ENCODE assay signal across 11 cellular contexts in genomic region chr3:116037954-116038911, GRCh38.
DNase-seq lines count a peak whose midpoint lies in the region; ATAC-seq and TF ChIP-seq lines count a peak whose summit lies in the region.
"Had no signal": no experiment of that assay in that cellular context is flagged by ENCODE, and none has a peak within 500 bp of the region (broad histone marks: within the 10 kb centered on the region; RNA-seq: fewer than 3 reads in every experiment).

No MANE protein-coding gene starts in this region.

- no peaks in the 10 kb centered on the region for H3K27me3 ChIP-seq in CD4-positive, alpha-beta T cell (ENCODE audit: control insufficient read depth, insufficient read depth, low read length)
- no peaks in the 10 kb centered on the region for H3K27me3 ChIP-seq in BE2C

- H3K4me3 Mint-ChIP-seq in activated B cell treated with CpG ODN at 0.5 μM for 24 hours = no peak overlapping the region
- H3K4me3 Mint-ChIP-seq in CD4-positive, alpha-beta T cell = no peak overlapping the region
- H3K4me3 Mint-ChIP-seq: natural killer cell treated with Interleukin-12 subunit alpha and Interleukin-12 subunit beta and Interleukin-15 and Interleukin-18, amount 100 ng/mL, for 72 hours had no signal

- in situ Hi-C loops in GM13976 (cut with MboI; ENCODE audit: low sequenced_read_pairs, unreplicated experiment) = no loop called here

- peak; percentile 98 for ATAC-seq in GM21515 (IDR thresholded peaks at IDR 0.05; ENCODE audit: unreplicated experiment)
- peak; percentile 98 for ATAC-seq in HG03354 (IDR thresholded peaks at IDR 0.05; ENCODE audit: poor library complexity, severe bottlenecking, unreplicated experiment)
- peak; percentile 79 for ATAC-seq in activated B cell treated with CpG ODN at 0.5 μM for 24 hours (ENCODE audit: low read depth)
- no peak for ATAC-seq in CD4-positive, alpha-beta T cell (ENCODE audit: poor library complexity)
- ATAC-seq: natural killer cell treated with Interleukin-12 subunit alpha and Interleukin-12 subunit beta and Interleukin-15 and Interleukin-18, amount 100 ng/mL, for 72 hours had no signal

- TF ChIP-seq CTCF in GM13976 (IDR thresholded peaks at IDR 0.05; ENCODE audit: borderline replicate concordance, control extremely low read depth, extremely low read depth, insufficient read depth, missing control alignments) = no peak
- TF ChIP-seq CTCF in activated B cell treated with CpG ODN at 0.5 μM for 24 hours (IDR thresholded peaks at IDR 0.05) = no peak
- TF ChIP-seq CTCF in CD4-positive, alpha-beta T cell (IDR thresholded peaks at IDR 0.05) = no peak
- TF ChIP-seq CTCF in BE2C (IDR thresholded peaks at IDR 0.05; ENCODE audit: low read depth, low read length) = no peak

- intact Hi-C loops in activated B cell treated with CpG ODN at 0.5 μM for 24 hours (cut with micrococcal nuclease) = no loop called here
- intact Hi-C loops in CD4-positive, alpha-beta T cell (cut with DNase I, micrococcal nuclease) = no loop called here

- DNase-seq in GM13976 (ENCODE audit: low spot score) (peak; percentile 44), activated B cell treated with CpG ODN at 0.5 μM for 24 hours (no peak), amygdala (lab: John Stamatoyannopoulos, UW) (no peak), BE2C (no peak), cerebellum (ENCODE audit: low spot score) (no peak)
- DNase-seq in CD4-positive, alpha-beta T cell = no peak
- DNase-seq: COR-L47, SHP77 had no signal

- peaks cover 7% of the 10 kb centered on the region; the same call in 1 of the 2 replicates for H3K4me1 ChIP-seq in BE2C

- peaks cover 11% of the 10 kb centered on the region for H3K4me1 Mint-ChIP-seq in activated B cell treated with CpG ODN at 0.5 μM for 24 hours
- H3K4me1 Mint-ChIP-seq in CD4-positive, alpha-beta T cell (ENCODE audit: low read depth) = no peaks in the 10 kb centered on the region

- CTCF ChIA-PET in activated B cell treated with CpG ODN at 0.5 μM for 24 hours (lab: Charles Lee) = no interaction called here
- CTCF ChIA-PET in CD4-positive, alpha-beta T cell (lab: Charles Lee) = no interaction called here

- peak overlapping the region; percentile 19 for H3K27ac Mint-ChIP-seq in activated B cell treated with CpG ODN at 0.5 μM for 24 hours
- H3K27ac Mint-ChIP-seq in CD4-positive, alpha-beta T cell = no peak overlapping the region
- H3K27ac Mint-ChIP-seq: natural killer cell treated with Interleukin-12 subunit alpha and Interleukin-12 subunit beta and Interleukin-15 and Interleukin-18, amount 100 ng/mL, for 72 hours had no signal

- no peak overlapping the region for H3K27ac ChIP-seq in CD4-positive, alpha-beta T cell (ENCODE audit: low read depth, low read length)

- no peaks in the 10 kb centered on the region for H3K9me3 ChIP-seq in CD4-positive, alpha-beta T cell (ENCODE audit: control insufficient read depth, low read length)
- no peaks in the 10 kb centered on the region for H3K9me3 ChIP-seq in BE2C

- H3K36me3 Mint-ChIP-seq in activated B cell treated with CpG ODN at 0.5 μM for 24 hours (ENCODE audit: low read depth) = no peaks in the 10 kb centered on the region
- H3K36me3 Mint-ChIP-seq in CD4-positive, alpha-beta T cell (ENCODE audit: low read depth) = no peaks in the 10 kb centered on the region
- H3K36me3 Mint-ChIP-seq: natural killer cell treated with Interleukin-12 subunit alpha and Interleukin-12 subunit beta and Interleukin-15 and Interleukin-18, amount 100 ng/mL, for 72 hours had no signal

- no peaks in the 10 kb centered on the region for H3K27me3 Mint-ChIP-seq in activated B cell treated with CpG ODN at 0.5 μM for 24 hours
- H3K27me3 Mint-ChIP-seq in CD4-positive, alpha-beta T cell = no peaks in the 10 kb centered on the region
- H3K27me3 Mint-ChIP-seq: natural killer cell treated with Interleukin-12 subunit alpha and Interleukin-12 subunit beta and Interleukin-15 and Interleukin-18, amount 100 ng/mL, for 72 hours had no signal

- POLR2A ChIA-PET in activated B cell treated with CpG ODN at 0.5 μM for 24 hours (lab: Charles Lee) = no interaction called here
- POLR2A ChIA-PET in CD4-positive, alpha-beta T cell (lab: Charles Lee) = no interaction called here

- no peak overlapping the region for H3K4me3 ChIP-seq in BE2C (ENCODE audit: low read depth, low read length)

- no peaks in the 10 kb centered on the region for H3K36me3 ChIP-seq in BE2C

- no peaks in the 10 kb centered on the region for H3K9me3 Mint-ChIP-seq in activated B cell treated with CpG ODN at 0.5 μM for 24 hours
- no peaks in the 10 kb centered on the region for H3K9me3 Mint-ChIP-seq in CD4-positive, alpha-beta T cell
